Comparison of ENCODE assay signal across 8 cellular contexts in genomic region chr4:7067523-7068278, GRCh38. TPM values are rescaled to one million over a fixed set of nuclear protein-coding genes. Genes with fewer than 3 reads are reported as not detected.
A peak's percentile ranks its signal among the peaks of the same experiment; 100 is the strongest.
DNase-seq lines count a peak whose midpoint lies in the region; ATAC-seq and TF ChIP-seq lines count a peak whose summit lies in the region.

Gene GRPEL1 (minus strand): TSS chr4:7068064. CDS start chr4:7068032, 32 bp downstream.

- no peaks in the 10 kb centered on the region for H3K9me3 ChIP-seq in esophagus squamous epithelium
- H3K9me3 ChIP-seq in muscle layer of duodenum (ENCODE audit: control insufficient read depth in 1 of 2, low read length in 2 of 2): no peaks in the 10 kb centered on the region

- intact Hi-C loops in esophagus squamous epithelium (cut with DNase I): loop anchor here (5.0 kb wide), 2 partner anchors 80 to 160 kb away; partner anchors contain the start of gene TBC1D14

- peak within 1 kb of the TSS; percentile 74 to 95 (median 94) for H3K4me3 ChIP-seq in esophagus squamous epithelium
- H3K4me3 ChIP-seq in muscle layer of duodenum (ENCODE audit: low read depth in 1 of 2, low read length in 2 of 2): peak within 1 kb of the TSS; percentile 79 to 92

- H3K36me3 ChIP-seq in esophagus squamous epithelium (peaks cover 0 to 23% (median 17%) of the 10 kb centered on the region in 3 donors), muscle layer of duodenum (ENCODE audit: control insufficient read depth in 1 of 2, insufficient read depth in 2 of 2, low read length in 2 of 2) (peaks cover 9% of the 10 kb centered on the region in 2 donors)

- ATAC-seq in GM21619 (IDR thresholded peaks at IDR 0.05; ENCODE audit: unreplicated experiment): peak; percentile 88
- peak; percentile 94 for ATAC-seq in activated T-cell treated with anti-CD3 and anti-CD28 coated beads, Interleukin-2, amount 50 U/mL, for 72 hours (replicated peaks in 1 of 2)
- peak; percentile 92 for ATAC-seq in stimulated activated naive B cell treated with anti-CD40 and anti-IgM and Interleukin-4, amounts not matched to agents 10 μg/mL and 1 μg/mL and 100 μg/mL, for 72 hours (replicated peaks)

- peak in 3 of 4 donors; percentile 90 to 98 (median 97) for TF ChIP-seq POLR2A in esophagus squamous epithelium (IDR thresholded peaks at IDR 0.05)

- H3K27ac ChIP-seq in esophagus squamous epithelium (peak within 1 kb of the TSS; percentile 93 to 97 (median 95)), muscle layer of duodenum (ENCODE audit: low read length) (peak within 1 kb of the TSS; percentile 83)

- WGBS in esophagus squamous epithelium, 2 donors: 0% methylated on average over 1 to 6 of the region's 75 CpGs

- H3K9me3 Mint-ChIP-seq in activated T-cell treated with anti-CD3 and anti-CD28 coated beads, Interleukin-2, amount 50 U/mL, for 72 hours: no peaks in the 10 kb centered on the region
- H3K9me3 Mint-ChIP-seq in stimulated activated naive B cell treated with anti-CD40 and anti-IgM and Interleukin-4, amounts not matched to agents 10 μg/mL and 1 μg/mL and 100 μg/mL, for 72 hours: no peaks in the 10 kb centered on the region

- H3K4me3 Mint-ChIP-seq in activated T-cell treated with anti-CD3 and anti-CD28 coated beads, Interleukin-2, amount 50 U/mL, for 72 hours: peak within 1 kb of the TSS; percentile 99
- peak within 1 kb of the TSS; percentile 93 to 96 for H3K4me3 Mint-ChIP-seq in stimulated activated naive B cell treated with anti-CD40 and anti-IgM and Interleukin-4, amounts not matched to agents 10 μg/mL and 1 μg/mL and 100 μg/mL, for 72 hours

- peaks cover 53% of the 10 kb centered on the region for H3K4me1 Mint-ChIP-seq in activated T-cell treated with anti-CD3 and anti-CD28 coated beads, Interleukin-2, amount 50 U/mL, for 72 hours (ENCODE audit: low read depth)
- peaks cover 24 to 50% of the 10 kb centered on the region in 2 donors for H3K4me1 Mint-ChIP-seq in stimulated activated naive B cell treated with anti-CD40 and anti-IgM and Interleukin-4, amounts not matched to agents 10 μg/mL and 1 μg/mL and 100 μg/mL, for 72 hours

- H3K27ac Mint-ChIP-seq in activated T-cell treated with anti-CD3 and anti-CD28 coated beads, Interleukin-2, amount 50 U/mL, for 72 hours: peak within 1 kb of the TSS; percentile 94
- peak within 1 kb of the TSS; percentile 97 for H3K27ac Mint-ChIP-seq in stimulated activated naive B cell treated with anti-CD40 and anti-IgM and Interleukin-4, amounts not matched to agents 10 μg/mL and 1 μg/mL and 100 μg/mL, for 72 hours

- DNase-seq in DMS79 treated with DMSO at 0.1 percent for 48 hours (lab: John Stamatoyannopoulos, UW) (peak; percentile 93), OCI-M2 (lab: John Stamatoyannopoulos, UW; ENCODE audit: unreplicated experiment) (peak; percentile 89), esophagus squamous epithelium (lab: John Stamatoyannopoulos, UW) (peak; percentile 96)
- DNase-seq in activated T-cell treated with anti-CD3 and anti-CD28 coated beads, Interleukin-2, amount 50 U/mL, for 72 hours: peak; percentile 100
- peak; percentile 99 for DNase-seq in stimulated activated naive B cell treated with anti-CD40 and anti-IgM and Interleukin-4, amounts not matched to agents 10 μg/mL and 1 μg/mL and 100 μg/mL, for 72 hours

- no peak for TF ChIP-seq RAD21 in Ishikawa (IDR thresholded peaks at IDR 0.05; ENCODE audit: low read depth)

- TF ChIP-seq EP300 in Ishikawa (IDR thresholded peaks at IDR 0.05; ENCODE audit: borderline replicate concordance): no peak

- peaks cover 12 to 47% (median 28%) of the 10 kb centered on the region in 3 donors for H3K4me1 ChIP-seq in esophagus squamous epithelium
- H3K4me1 ChIP-seq in muscle layer of duodenum (ENCODE audit: control insufficient read depth in 1 of 2, insufficient read depth in 2 of 2, low read length in 2 of 2): peaks cover 10 to 24% of the 10 kb centered on the region in 2 donors

- peak in 1 of 6 experiments; percentile 5 for TF ChIP-seq CTCF in esophagus squamous epithelium (IDR thresholded peaks at IDR 0.05)

- peaks cover 7 to 10% of the 10 kb centered on the region in 2 donors for H3K36me3 Mint-ChIP-seq in activated T-cell treated with anti-CD3 and anti-CD28 coated beads, Interleukin-2, amount 50 U/mL, for 72 hours (ENCODE audit: insufficient read depth in 2 of 2)
- H3K36me3 Mint-ChIP-seq in stimulated activated naive B cell treated with anti-CD40 and anti-IgM and Interleukin-4, amounts not matched to agents 10 μg/mL and 1 μg/mL and 100 μg/mL, for 72 hours: peaks cover 11 to 28% of the 10 kb centered on the region in 2 donors

- H3K27me3 Mint-ChIP-seq in activated T-cell treated with anti-CD3 and anti-CD28 coated beads, Interleukin-2, amount 50 U/mL, for 72 hours (ENCODE audit: low read depth): peaks cover 5% of the 10 kb centered on the region
- H3K27me3 Mint-ChIP-seq in stimulated activated naive B cell treated with anti-CD40 and anti-IgM and Interleukin-4, amounts not matched to agents 10 μg/mL and 1 μg/mL and 100 μg/mL, for 72 hours: peaks cover 10% of the 10 kb centered on the region in 2 donors

- no peaks in the 10 kb centered on the region for H3K27me3 ChIP-seq in esophagus squamous epithelium
- H3K27me3 ChIP-seq in muscle layer of duodenum (ENCODE audit: low read depth, low read length): no peaks in the 10 kb centered on the region

TF ChIP-seq in Ishikawa, 13 proteins besides CTCF, POLR2A, EP300 and RAD21:
- TF ChIP-seq REST (IDR thresholded peaks at IDR 0.05; ENCODE audit: low read depth) (no peak), NFIC (IDR thresholded peaks at IDR 0.05) (no peak), TEAD4 (IDR thresholded peaks at IDR 0.05) (no peak), TCF12 (IDR thresholded peaks at IDR 0.05; ENCODE audit: low read depth) (0 out of 2 replicates have a peak, but pooled peaks have one; percentile 47), TAF1 (IDR thresholded peaks at IDR 0.05; ENCODE audit: low read depth) (peak; percentile 70; the same call in 1 of the 2 replicates), ZBTB7A (IDR thresholded peaks at IDR 0.05; ENCODE audit: low read depth) (no peak), CEBPB (IDR thresholded peaks at IDR 0.05) (no peak), YY1 (IDR thresholded peaks at IDR 0.05; ENCODE audit: low read depth) (peak; percentile 93), EGR1 (IDR thresholded peaks at IDR 0.05) (no peak), FOXM1 (IDR thresholded peaks at IDR 0.05; ENCODE audit: borderline replicate concordance, low read depth) (no peak; the same call in 1 of the 2 replicates), CREB1 (IDR thresholded peaks at IDR 0.05; ENCODE audit: low read depth) (no peak)
- TF ChIP-seq, protein P1, sequence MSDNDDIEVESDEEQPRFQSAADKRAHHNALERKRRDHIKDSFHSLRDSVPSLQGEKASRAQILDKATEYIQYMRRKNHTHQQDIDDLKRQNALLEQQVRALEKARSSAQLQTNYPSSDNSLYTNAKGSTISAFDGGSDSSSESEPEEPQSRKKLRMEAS (IDR thresholded peaks at IDR 0.05): peak; percentile 88
- TF ChIP-seq, protein P2, sequence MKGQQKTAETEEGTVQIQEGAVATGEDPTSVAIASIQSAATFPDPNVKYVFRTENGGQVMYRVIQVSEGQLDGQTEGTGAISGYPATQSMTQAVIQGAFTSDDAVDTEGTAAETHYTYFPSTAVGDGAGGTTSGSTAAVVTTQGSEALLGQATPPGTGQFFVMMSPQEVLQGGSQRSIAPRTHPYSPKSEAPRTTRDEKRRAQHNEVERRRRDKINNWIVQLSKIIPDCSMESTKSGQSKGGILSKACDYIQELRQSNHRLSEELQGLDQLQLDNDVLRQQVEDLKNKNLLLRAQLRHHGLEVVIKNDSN (IDR thresholded peaks at IDR 0.05): no peak

RNA-seq across cellular contexts. Expression of gene GRPEL1, which starts in this region (rescaled TPM):
- 10 to 100 TPM; 47.6 to 65.5 TPM for total RNA-seq in activated T-cell treated with anti-CD3 and anti-CD28 coated beads, Interleukin-2, amount 50 U/mL, for 72 hours
- 10 to 100 TPM; 16.6 to 30.6 (median 20.7) TPM for total RNA-seq in esophagus squamous epithelium

Comparison
In these comparisons a context has a peak if more than half of its experiments do, and no peak if none do; other contexts are left out.
1. Peak in every context shown above with its lines: DNase-seq, ATAC-seq, H3K4me3 ChIP-seq and H3K27ac ChIP-seq.